30 cellular contexts compared by ENCODE assay signal in genomic region chr12:110532644-110533043, GRCh38. TPM values are rescaled to one million over a fixed set of nuclear protein-coding genes. Genes with fewer than 3 reads are reported as not detected.
A peak's percentile ranks its signal among the peaks of the same experiment; 100 is the strongest.
DNase-seq lines count a peak whose midpoint lies in the region; ATAC-seq and TF ChIP-seq lines count a peak whose summit lies in the region.
"Had no signal": no experiment of that assay in that cellular context is flagged by ENCODE, and none has a peak within 500 bp of the region (broad histone marks: within the 10 kb centered on the region; RNA-seq: fewer than 3 reads in every experiment).

No MANE protein-coding gene starts in this region.

- H2AK5ac ChIP-seq in mesenchymal stem cell (ENCODE audit: low read length, severe bottlenecking) = no peak overlapping the region

- H2BK120ac ChIP-seq in mesenchymal stem cell (ENCODE audit: low read depth, low read length) = no peak overlapping the region

- H3K4me2 ChIP-seq in DOHH2 (ENCODE audit: low read length) (peak overlapping the region; percentile 57), KMS-11 (peak overlapping the region; percentile 49; the same call in 1 of the 2 replicates), mesenchymal stem cell (ENCODE audit: low read length, poor library complexity, severe bottlenecking) (no peak overlapping the region)
- H3K4me2 ChIP-seq: A549, SK-N-SH had no signal

- H3K4me1 ChIP-seq in DOHH2 (ENCODE audit: control insufficient read depth, low read length) (peaks cover 53% of the 10 kb centered on the region), KMS-11 (ENCODE audit: low read depth, poor library complexity, severe bottlenecking) (peaks cover 41% of the 10 kb centered on the region), mesenchymal stem cell (ENCODE audit: control insufficient read depth, insufficient read depth, low read depth, low read length) (no peaks in the 10 kb centered on the region), mucosa of descending colon (ENCODE audit: low read depth) (peaks cover 26% of the 10 kb centered on the region)

- H4K91ac ChIP-seq in mesenchymal stem cell (ENCODE audit: low read length) = no peak overlapping the region

- TF ChIP-seq CTCF in DOHH2 (IDR thresholded peaks at IDR 0.05; ENCODE audit: low read depth, low read length, poor library complexity, severe bottlenecking) (no peak), KMS-11 (conservative IDR thresholded peaks at IDR 0.05; ENCODE audit: low read depth, low read length) (no peak), MCF 10A (IDR thresholded peaks at IDR 0.05; ENCODE audit: unreplicated experiment) (no peak), glutamatergic neuron (IDR thresholded peaks at IDR 0.05; ENCODE audit: partially characterized antibody, unreplicated experiment) (no peak), mucosa of descending colon (IDR thresholded peaks at IDR 0.05) (no peak)

- no peaks in the 10 kb centered on the region for H4K20me1 ChIP-seq in DOHH2 (ENCODE audit: control insufficient read depth, insufficient read depth, low read depth, low read length)
- H4K20me1 ChIP-seq in KMS-11 (ENCODE audit: insufficient read depth) = no peaks in the 10 kb centered on the region

- H3K9me2 ChIP-seq in DOHH2 (replicated peaks; ENCODE audit: control insufficient read depth, low read length) = no peaks in the 10 kb centered on the region
- H3K9me2 ChIP-seq: SK-N-SH had no signal

- POLR2A ChIA-PET in MCF 10A (lab: Yijun Ruan, JAX) = interaction anchor here (1.0 to 14.4 kb wide), 11 partner anchors 16 to 69 kb away, joined by 3 to 351 read pairs (median 6); partner anchors contain the start of genes RAD9B and VPS29

- H3K4me3 ChIP-seq in DOHH2 (ENCODE audit: low read length) = peak overlapping the region; percentile 30; the same call in 1 of the 2 replicates
- H3K4me3 ChIP-seq in KMS-11 (IDR thresholded peaks at IDR 0.05; ENCODE audit: insufficient read depth, low read depth, low read length) = no peak overlapping the region
- no peak overlapping the region for H3K4me3 ChIP-seq in mesenchymal stem cell (ENCODE audit: insufficient read depth in 1 of 2, low read depth in 1 of 2, low read length in 2 of 2)
- no peak overlapping the region for H3K4me3 ChIP-seq in mucosa of descending colon
- H3K4me3 ChIP-seq: A549, HAP-1, tibial artery had no signal

- CTCF ChIA-PET in MCF 10A (lab: Yijun Ruan, JAX) = interaction anchor here (0.9 to 5.4 kb wide), 3 partner anchors 20 to 68 kb away, joined by 5 to 30 read pairs (median 5); no protein-coding TSS in a partner anchor

- peaks cover 99% of the 10 kb centered on the region for H3K36me3 Mint-ChIP-seq in MCF 10A (ENCODE audit: insufficient read depth, unreplicated experiment)
- H3K36me3 Mint-ChIP-seq in glutamatergic neuron (ENCODE audit: unreplicated experiment) = no peaks in the 10 kb centered on the region

- H3K27ac Mint-ChIP-seq in MCF 10A (ENCODE audit: low read depth, unreplicated experiment) (peak overlapping the region; percentile 42), glutamatergic neuron (ENCODE audit: unreplicated experiment) (no peak overlapping the region)
- H3K27ac Mint-ChIP-seq: activated T-cell treated with anti-CD3 and anti-CD28 coated beads, Interleukin-2, amount 50 U/mL, for 72 hours; endodermal cell; T-helper 17 cell had no signal

- H3K9me3 Mint-ChIP-seq in MCF 10A (ENCODE audit: unreplicated experiment) (no peaks in the 10 kb centered on the region), glutamatergic neuron (ENCODE audit: unreplicated experiment) (peaks cover 2% of the 10 kb centered on the region)
- H3K9me3 Mint-ChIP-seq: activated T-cell treated with anti-CD3 and anti-CD28 coated beads, Interleukin-2, amount 50 U/mL, for 72 hours; central memory CD8-positive, alpha-beta T cell; endodermal cell; memory B cell; stimulated activated naive CD8-positive, alpha-beta T cell treated with anti-CD3 and anti-CD28 coated beads, Interleukin-15, amount 100 ng/mL, for 72 hours had no signal

- H3K4me1 Mint-ChIP-seq in MCF 10A (ENCODE audit: insufficient read depth, unreplicated experiment) (peaks cover 26% of the 10 kb centered on the region), glutamatergic neuron (ENCODE audit: low read depth, unreplicated experiment) (no peaks in the 10 kb centered on the region)
- H3K4me1 Mint-ChIP-seq: central memory CD8-positive, alpha-beta T cell; T-helper 17 cell had no signal

- DNase-seq in MCF 10A (ENCODE audit: unreplicated experiment) (no peak), mesenchymal stem cell (no peak), glutamatergic neuron (no peak), mucosa of descending colon (no peak)
- DNase-seq: activated CD4-positive, alpha-beta T cell treated with anti-CD3 and anti-CD28 coated beads, Interleukin-2, amount 50 U/mL, for 1 hour; activated CD4-positive, CD25-positive, alpha-beta regulatory T cell; activated T-cell treated with anti-CD3 and anti-CD28 coated beads, Interleukin-2, amount 50 U/mL, for 72 hours; CD4-positive, alpha-beta memory T cell; dermis blood vessel endothelial cell; NCI-H1048; NCI-H1694; NCI-H446; NCI-H82; right cardiac atrium; RPMI8226; SK-N-SH; stimulated activated CD8-positive, alpha-beta memory T cell treated with anti-CD3 and anti-CD28 coated beads, Interleukin-4, amount 100 ng/mL, for 48 hours; stimulated activated naive CD8-positive, alpha-beta T cell treated with anti-CD3 and anti-CD28 coated beads, Interleukin-15, amount 100 ng/mL, for 72 hours; T-helper 17 cell; tibial artery had no signal

- H2AFZ ChIP-seq in KMS-11 (ENCODE audit: low read depth) (no peak overlapping the region), mesenchymal stem cell (ENCODE audit: low read depth, low read length) (no peak overlapping the region)

- H3F3A ChIP-seq in DOHH2 (ENCODE audit: control insufficient read depth, insufficient read depth) = peaks cover 11% of the 10 kb centered on the region; the same call in 1 of the 2 replicates

- H3K4ac ChIP-seq in mesenchymal stem cell (ENCODE audit: low read depth in 1 of 2, low read length in 2 of 2) = no peak overlapping the region

- H2BK5ac ChIP-seq in mesenchymal stem cell (ENCODE audit: low read depth, low read length, poor library complexity, severe bottlenecking) = peak overlapping the region; percentile 57

- H3K79me1 ChIP-seq in mesenchymal stem cell (replicated peaks; ENCODE audit: low read length, poor library complexity, severe bottlenecking) = peaks cover 14% of the 10 kb centered on the region

- H3K9ac ChIP-seq in KMS-11 (no peak overlapping the region), mesenchymal stem cell (ENCODE audit: low read length) (no peak overlapping the region)
- H3K9ac ChIP-seq: SK-N-SH had no signal

- H3K36me3 ChIP-seq in DOHH2 (ENCODE audit: control insufficient read depth, low read length) = peaks cover 58% of the 10 kb centered on the region
- H3K36me3 ChIP-seq in KMS-11 (ENCODE audit: insufficient read depth) = no peaks in the 10 kb centered on the region
- peaks cover 9 to 49% of the 10 kb centered on the region in 2 experiments for H3K36me3 ChIP-seq in mesenchymal stem cell (ENCODE audit: control insufficient read depth in 1 of 2, insufficient read depth in 2 of 2, low read depth in 1 of 2, low read length in 2 of 2)
- H3K36me3 ChIP-seq in mucosa of descending colon (ENCODE audit: low read depth) = no peaks in the 10 kb centered on the region

- 81% methylated on average over 2 of the region's 3 CpGs for WGBS in mesenchymal stem cell

- H3K27ac ChIP-seq in DOHH2 (ENCODE audit: low read depth, low read length) (peak overlapping the region; percentile 79), KMS-11 (peak overlapping the region; percentile 38; the same call in 1 of the 2 replicates), mesenchymal stem cell (ENCODE audit: low read length, poor library complexity, severe bottlenecking) (no peak overlapping the region)
- H3K27ac ChIP-seq: A549, tibial artery had no signal

- ATAC-seq in GM19455 (IDR thresholded peaks at IDR 0.05; ENCODE audit: unreplicated experiment) (no peak), mucosa of descending colon (no peak), GM18517 (IDR thresholded peaks at IDR 0.05; ENCODE audit: unreplicated experiment) (no peak)
- ATAC-seq: A549, right cardiac atrium, T-helper 17 cell had no signal

- H2BK15ac ChIP-seq in mesenchymal stem cell (ENCODE audit: low read depth, poor library complexity, severe bottlenecking) = no peak overlapping the region

- H3K27me3 Mint-ChIP-seq in MCF 10A (ENCODE audit: insufficient read depth, unreplicated experiment) (no peaks in the 10 kb centered on the region), glutamatergic neuron (ENCODE audit: unreplicated experiment) (no peaks in the 10 kb centered on the region)
- H3K27me3 Mint-ChIP-seq: B cell; CD4-positive, alpha-beta memory T cell; central memory CD8-positive, alpha-beta T cell; memory B cell; stimulated activated naive CD8-positive, alpha-beta T cell treated with anti-CD3 and anti-CD28 coated beads, Interleukin-15, amount 100 ng/mL, for 72 hours; T-helper 17 cell had no signal

- no TSS peak for BruUV-seq in MCF 10A (replicated peaks; lab: Mats Ljungman, UMichigan)

- no peaks in the 10 kb centered on the region for H3K9me3 ChIP-seq in DOHH2 (ENCODE audit: control insufficient read depth, insufficient read depth, low read length)
- H3K9me3 ChIP-seq in mesenchymal stem cell (ENCODE audit: control insufficient read depth, low read length) = no peaks in the 10 kb centered on the region
- H3K9me3 ChIP-seq in mucosa of descending colon = no peaks in the 10 kb centered on the region
- H3K9me3 ChIP-seq: A549, HAP-1, SK-N-SH, tibial artery had no signal

- no peak overlapping the region for H3K18ac ChIP-seq in mesenchymal stem cell (ENCODE audit: low read depth in 1 of 2, low read length in 2 of 2)

- H3K79me2 ChIP-seq in DOHH2 (ENCODE audit: control insufficient read depth, low read length) = peaks cover 19% of the 10 kb centered on the region
- H3K79me2 ChIP-seq in KMS-11 (ENCODE audit: insufficient read depth, low read depth) = no peaks in the 10 kb centered on the region

- H4K8ac ChIP-seq in mesenchymal stem cell (ENCODE audit: low read length) = no peak overlapping the region

- H3K23ac ChIP-seq in mesenchymal stem cell (ENCODE audit: low read length in 2 of 2) = no peak overlapping the region

- intact Hi-C loops in MCF 10A (cut with micrococcal nuclease) (no loop called here), mucosa of descending colon (cut with DNase I, micrococcal nuclease) (no loop called here)

- H3K14ac ChIP-seq in mesenchymal stem cell (ENCODE audit: low read length in 2 of 2) = no peak overlapping the region

- H3K4me3 Mint-ChIP-seq in MCF 10A (ENCODE audit: unreplicated experiment) = no peak overlapping the region
- H3K4me3 Mint-ChIP-seq in glutamatergic neuron (ENCODE audit: unreplicated experiment) = no peak overlapping the region
- H3K4me3 Mint-ChIP-seq: activated T-cell treated with anti-CD3 and anti-CD28 coated beads, Interleukin-2, amount 50 U/mL, for 72 hours; B cell; CD4-positive, alpha-beta memory T cell; central memory CD8-positive, alpha-beta T cell; endodermal cell; memory B cell; T-helper 17 cell had no signal

- H2BK12ac ChIP-seq in mesenchymal stem cell (ENCODE audit: low read length in 2 of 2) = no peak overlapping the region

- H3K27me3 ChIP-seq in DOHH2 (ENCODE audit: control insufficient read depth, low read length) (no peaks in the 10 kb centered on the region), KMS-11 (ENCODE audit: insufficient read depth, low read depth) (no peaks in the 10 kb centered on the region), mesenchymal stem cell (ENCODE audit: control insufficient read depth in 1 of 2, insufficient read depth in 1 of 2, low read length in 2 of 2) (no peaks in the 10 kb centered on the region)
- H3K27me3 ChIP-seq: tibial artery had no signal

RNA-seq across cellular contexts. Expression of gene RAD9B, which starts 30.5 kb away (rescaled TPM):
- total RNA-seq in MCF 10A (2022) (1.0 and 1.5 TPM in 2 replicates), glutamatergic neuron (ENCODE audit: unreplicated experiment) (0.49 TPM), mucosa of descending colon (1 to 10 TPM in 1 of 3 donors, under 1 TPM in 2; 0.26 to 1.6 (median 0.53) TPM)
- polyA plus RNA-seq in mesenchymal stem cell (2013, experiment 1 of 2) = 0.10 TPM
- polyA plus RNA-seq in mesenchymal stem cell (2013, experiment 2 of 2) = 0.10 TPM

RNA-seq across cellular contexts. Expression of gene VPS29, which starts 30.7 kb away (rescaled TPM):
- total RNA-seq in MCF 10A (2022) (125 and 131 TPM in 2 replicates), glutamatergic neuron (ENCODE audit: unreplicated experiment) (94.6 TPM), mucosa of descending colon (100 to 1,000 TPM in 2 of 3 donors, 10 to 100 TPM in 1; 99.5 to 127 (median 121) TPM)
- polyA plus RNA-seq in mesenchymal stem cell (2013, experiment 1 of 2) = 138 TPM
- 144 TPM for polyA plus RNA-seq in mesenchymal stem cell (2013, experiment 2 of 2)

RNA-seq across cellular contexts. Expression of gene PPTC7, which starts 50.5 kb away (rescaled TPM):
- 32.0 and 36.5 TPM in 2 replicates for total RNA-seq in MCF 10A (2022)
- 14.0 TPM for polyA plus RNA-seq in mesenchymal stem cell (2013, experiment 1 of 2)
- polyA plus RNA-seq in mesenchymal stem cell (2013, experiment 2 of 2) = 14.8 TPM
- 11.4 TPM for total RNA-seq in glutamatergic neuron (ENCODE audit: unreplicated experiment)
- total RNA-seq in mucosa of descending colon = 10 to 100 TPM; 32.2 to 34.8 (median 32.8) TPM
